ENCODE assay signal across 8 cellular contexts in the genomic region with DNA sequence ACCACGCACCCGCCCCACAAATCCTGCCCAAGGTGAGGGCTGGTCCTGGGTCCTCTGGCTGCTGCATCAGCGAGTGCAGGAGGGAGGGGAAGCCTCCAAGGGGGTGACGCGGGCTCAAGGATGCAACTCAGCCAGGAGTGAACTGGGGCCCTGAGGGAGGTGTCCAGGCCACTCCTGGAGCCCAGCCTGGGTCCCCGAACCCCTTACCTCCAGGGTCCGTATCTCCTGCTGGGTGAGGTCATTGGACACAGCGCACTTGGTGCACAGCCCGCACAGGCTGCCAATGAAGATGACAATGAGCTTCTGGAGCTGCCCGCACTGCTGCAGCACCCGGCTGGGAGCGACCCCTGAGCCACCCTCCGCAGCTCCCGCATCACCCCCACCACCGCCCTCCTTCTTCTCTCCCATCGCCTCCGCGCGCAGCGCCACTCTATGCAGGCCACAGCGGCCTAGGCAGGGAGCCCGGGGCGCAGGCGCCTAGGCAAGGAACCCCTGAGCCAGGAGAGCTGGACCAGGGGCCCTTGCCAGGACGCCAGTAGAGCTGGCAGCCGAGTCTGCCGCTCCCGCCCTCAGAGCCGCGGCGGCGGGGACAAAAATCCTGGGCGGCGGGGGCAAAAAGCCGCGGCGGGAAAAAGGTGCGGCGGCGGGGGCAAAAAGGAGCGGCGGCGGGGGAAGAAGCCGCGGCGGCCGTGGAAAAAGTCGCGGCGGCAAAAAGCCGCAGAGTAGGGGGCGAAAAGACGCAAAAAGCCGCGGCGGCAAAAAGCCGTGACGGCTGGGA.
DNase-seq lines count a peak whose midpoint lies in the region; ATAC-seq and TF ChIP-seq lines count a peak whose summit lies in the region.
"Not testable (repeated sequence)": the region's sequence is repeated elsewhere in the genome, so short reads cannot be mapped to it uniquely, and the experiment has no call there.

No MANE protein-coding gene starts in this region.

- not testable (repeated sequence) for H3K79me2 ChIP-seq in ACC112 (ENCODE audit: control insufficient read depth, insufficient read depth, low read length, unreplicated experiment); GM23338 (replicated peaks; ENCODE audit: insufficient read depth); parathyroid adenoma

- not testable (repeated sequence) for H3K4me1 ChIP-seq in ACC112 (ENCODE audit: control insufficient read depth, insufficient read depth, low read length, unreplicated experiment); GM23338 (ENCODE audit: insufficient read depth); parathyroid adenoma

- H3K9me3 Mint-ChIP-seq in GM23338: peaks cover 46% of the 10 kb centered on the region

- peak overlapping the region; percentile 42; the same call in 1 of the 3 replicates for H3K4me3 Mint-ChIP-seq in GM23338

- not testable (repeated sequence) for H4K20me1 ChIP-seq in GM23338 (replicated peaks; ENCODE audit: insufficient read depth)

- H3K4me3 ChIP-seq in ACC112 (ENCODE audit: low read depth, low read length): peak overlapping the region; percentile 51
- H3K4me3 ChIP-seq in GM23338: not testable (repeated sequence)
- peak overlapping the region; percentile 15 for H3K4me3 ChIP-seq in astrocyte of the spinal cord (ENCODE audit: low read depth, low read length)
- H3K4me3 ChIP-seq in parathyroid adenoma (ENCODE audit: low read depth, low read length): peak overlapping the region; percentile 47

- not testable (repeated sequence) for TF ChIP-seq CTCF in GM23338 (conservative IDR thresholded peaks at IDR 0.05; ENCODE audit: low read depth in 2 of 2); astrocyte of the spinal cord (IDR thresholded peaks at IDR 0.05; ENCODE audit: low read depth, low read length); parathyroid adenoma (IDR thresholded peaks at IDR 0.05)

- peaks cover 18% of the 10 kb centered on the region; the same call in 2 of the 3 replicates for H3K36me3 Mint-ChIP-seq in GM23338 (ENCODE audit: low read depth)

- H3K9ac ChIP-seq in parathyroid adenoma: not testable (repeated sequence)

- ATAC-seq in GM23338: not testable (repeated sequence)

- peaks cover 20% of the 10 kb centered on the region for H3K27me3 ChIP-seq in ACC112 (ENCODE audit: insufficient read depth, low read length)
- not testable (repeated sequence) for H3K27me3 ChIP-seq in GM23338 (ENCODE audit: insufficient read depth); parathyroid adenoma (ENCODE audit: control insufficient read depth, insufficient read depth, low read length)

- H3K4me1 Mint-ChIP-seq in GM23338: not testable (repeated sequence)

- DNase-seq in GM23338 (ENCODE audit: low spot score); astrocyte of the spinal cord (ENCODE audit: low read depth, low spot score): not testable (repeated sequence)
- DNase-seq in NCI-H82 (lab: John Stamatoyannopoulos, UW) (peak; percentile 29), glomerular visceral epithelial cell (ENCODE audit: extremely low spot score) (peak; percentile 2), iPS-NIHi7 (ENCODE audit: extremely low spot score) (peak; percentile 2), superior temporal gyrus (ENCODE audit: extremely low spot score) (peak; percentile 33)

- H3K27me3 Mint-ChIP-seq in GM23338 (ENCODE audit: insufficient read depth, low read depth, poor library complexity): peaks cover 21% of the 10 kb centered on the region

- not testable (repeated sequence) for H3K9me2 ChIP-seq in GM23338 (ENCODE audit: insufficient read depth)

- not testable (repeated sequence) for H3K4me2 ChIP-seq in GM23338
- H3K4me2 ChIP-seq in parathyroid adenoma (ENCODE audit: low read length): peak overlapping the region; percentile 82

- not testable (repeated sequence) for H3K27ac ChIP-seq in ACC112 (ENCODE audit: low read depth, low read length); GM23338 (ENCODE audit: low read depth); parathyroid adenoma

- not testable (repeated sequence) for H2AFZ ChIP-seq in ACC112 (ENCODE audit: low read length, unreplicated experiment); GM23338; parathyroid adenoma

- not testable (repeated sequence) for H3K36me3 ChIP-seq in ACC112 (ENCODE audit: insufficient read depth, low read length); GM23338 (ENCODE audit: insufficient read depth); parathyroid adenoma (ENCODE audit: control insufficient read depth, insufficient read depth, low read length)

- not testable (repeated sequence) for H3K27ac Mint-ChIP-seq in GM23338

- H3F3A ChIP-seq in GM23338 (replicated peaks; ENCODE audit: low read depth): not testable (repeated sequence)

- not testable (repeated sequence) for H3K9me3 ChIP-seq in parathyroid adenoma (ENCODE audit: control insufficient read depth, low read length)

- in situ Hi-C loops in astrocyte of the spinal cord (cut with HindIII; ENCODE audit: low sequenced_read_pairs): not testable (repeated sequence)
